In genomic region chr10:48791267-48791928, GRCh38 we compare ENCODE assay signal across 24 cellular contexts.
DNase-seq lines count a peak whose midpoint lies in the region; ATAC-seq and TF ChIP-seq lines count a peak whose summit lies in the region.
"Had no signal": no experiment of that assay in that cellular context is flagged by ENCODE, and none has a peak within 500 bp of the region (broad histone marks: within the 10 kb centered on the region; RNA-seq: fewer than 3 reads in every experiment).

No MANE protein-coding gene starts in this region.

- no peaks in the 10 kb centered on the region for H3K9me3 Mint-ChIP-seq in stimulated activated effector memory CD8-positive, alpha-beta T cell treated with anti-CD3 and anti-CD28 coated beads, Interleukin-12 subunit alpha, Interleukin-12 subunit beta, amount 100 ng/mL, for 72 hours
- H3K9me3 Mint-ChIP-seq: activated CD4-positive, alpha-beta memory T cell treated with anti-CD3 and anti-CD28 coated beads for 36 hours; GM23338; HFFc6; natural killer cell; type B pancreatic cell had no signal

- H3K27ac Mint-ChIP-seq in stimulated activated effector memory CD8-positive, alpha-beta T cell treated with anti-CD3 and anti-CD28 coated beads, Interleukin-12 subunit alpha, Interleukin-12 subunit beta, amount 100 ng/mL, for 72 hours: no peak overlapping the region
- H3K27ac Mint-ChIP-seq: activated CD4-positive, alpha-beta memory T cell treated with anti-CD3 and anti-CD28 coated beads for 36 hours; activated naive CD8-positive, alpha-beta T cell; GM23338; HFFc6; natural killer cell; type B pancreatic cell had no signal

- ATAC-seq in GM18505 (IDR thresholded peaks at IDR 0.05; ENCODE audit: unreplicated experiment) (no peak), GM18907 (IDR thresholded peaks at IDR 0.05; ENCODE audit: unreplicated experiment) (no peak)
- ATAC-seq in stimulated activated effector memory CD8-positive, alpha-beta T cell treated with anti-CD3 and anti-CD28 coated beads, Interleukin-12 subunit alpha, Interleukin-12 subunit beta, amount 100 ng/mL, for 72 hours: no peak
- ATAC-seq: GM23338, heart right ventricle, natural killer cell had no signal

- no peak overlapping the region for H3K4me3 Mint-ChIP-seq in stimulated activated effector memory CD8-positive, alpha-beta T cell treated with anti-CD3 and anti-CD28 coated beads, Interleukin-12 subunit alpha, Interleukin-12 subunit beta, amount 100 ng/mL, for 72 hours
- H3K4me3 Mint-ChIP-seq: activated CD4-positive, alpha-beta memory T cell treated with anti-CD3 and anti-CD28 coated beads for 36 hours; activated naive CD8-positive, alpha-beta T cell; GM23338; HFFc6; natural killer cell; type B pancreatic cell had no signal

- no peaks in the 10 kb centered on the region for H3K36me3 Mint-ChIP-seq in stimulated activated effector memory CD8-positive, alpha-beta T cell treated with anti-CD3 and anti-CD28 coated beads, Interleukin-12 subunit alpha, Interleukin-12 subunit beta, amount 100 ng/mL, for 72 hours
- H3K36me3 Mint-ChIP-seq: activated CD4-positive, alpha-beta memory T cell treated with anti-CD3 and anti-CD28 coated beads for 36 hours; activated naive CD8-positive, alpha-beta T cell; natural killer cell; type B pancreatic cell had no signal

- H3K4me1 Mint-ChIP-seq in stimulated activated effector memory CD8-positive, alpha-beta T cell treated with anti-CD3 and anti-CD28 coated beads, Interleukin-12 subunit alpha, Interleukin-12 subunit beta, amount 100 ng/mL, for 72 hours: no peaks in the 10 kb centered on the region
- H3K4me1 Mint-ChIP-seq: GM23338, natural killer cell had no signal

- DNase-seq in DMS53 (lab: John Stamatoyannopoulos, UW) (peak; percentile 99), NCI-H510A treated with DMSO at 0.1 percent for 48 hours (lab: John Stamatoyannopoulos, UW) (peak; percentile 11), cerebellar cortex (ENCODE audit: low spot score) (peak; percentile 12), kidney tubule cell (ENCODE audit: low spot score) (peak; percentile 25)
- DNase-seq in activated CD4-positive, alpha-beta T cell treated with anti-CD3 and anti-CD28 coated beads for 4 hours: no peak
- DNase-seq in stimulated activated effector memory CD8-positive, alpha-beta T cell treated with anti-CD3 and anti-CD28 coated beads, Interleukin-12 subunit alpha, Interleukin-12 subunit beta, amount 100 ng/mL, for 72 hours (ENCODE audit: low spot score in 2 of 2): no peak
- DNase-seq: activated CD4-positive, alpha-beta memory T cell treated with anti-CD3 and anti-CD28 coated beads for 36 hours; activated effector memory CD4-positive, alpha-beta T cell treated with Interleukin-2 at 50 U/mL for 16 hours; activated T-cell treated with anti-CD3 and anti-CD28 coated beads for 4 hours; COR-L47; cortex of kidney; DMS79; GF-D8; heart right ventricle; HFFc6; natural killer cell; SK-N-SH; stimulated activated CD4-positive, alpha-beta T cell treated with anti-CD3 and anti-CD28 coated beads, Interleukin-15, amount 100 ng/mL, for 24 hours; stimulated activated CD4-positive, alpha-beta T cell treated with anti-CD3 and anti-CD28 coated beads, Interleukin-4, amount 100 ng/mL, for 4 hours had no signal

- no peak for TF ChIP-seq POLR2A in GM18505 (IDR thresholded peaks at IDR 0.05; ENCODE audit: borderline replicate concordance, extremely low read depth, insufficient read depth, insufficient read length)

Comparison
In these comparisons a context has a peak if more than half of its experiments do, and no peak if none do; other contexts are left out.
1. DNase-seq: peak in DMS53 (single experiment), NCI-H510A treated with DMSO at 0.1 percent for 48 hours (single experiment), cerebellar cortex (single experiment) and kidney tubule cell (single experiment); none in activated CD4-positive, alpha-beta T cell treated with anti-CD3 and anti-CD28 coated beads for 4 hours (0 of 2) and stimulated activated effector memory CD8-positive, alpha-beta T cell treated with anti-CD3 and anti-CD28 coated beads, Interleukin-12 subunit alpha, Interleukin-12 subunit beta, amount 100 ng/mL, for 72 hours (0 of 2).